In the genomic region with DNA sequence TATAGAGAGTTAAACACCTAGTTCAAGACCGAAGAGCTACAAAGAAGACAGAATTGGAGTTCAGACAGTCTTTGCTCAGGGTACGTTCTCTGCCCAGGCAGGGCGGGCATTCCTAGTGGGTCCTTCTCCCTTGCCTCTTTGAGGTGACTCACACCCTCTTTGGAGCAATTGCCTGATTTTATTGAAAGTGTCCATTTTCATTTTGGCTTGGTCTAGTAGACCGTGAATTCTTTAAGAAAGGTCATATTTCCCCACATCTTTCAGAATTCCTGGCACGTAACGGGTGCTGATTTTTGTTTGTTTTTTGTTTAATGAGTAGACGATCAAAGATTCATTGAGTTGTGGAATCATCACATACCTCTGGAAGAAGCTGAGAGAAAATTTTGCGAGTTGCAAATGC, we compare ENCODE assay signal across 18 cellular contexts.
DNase-seq lines count a peak whose midpoint lies in the region; ATAC-seq and TF ChIP-seq lines count a peak whose summit lies in the region.
"Had no signal": no experiment of that assay in that cellular context is flagged by ENCODE, and none has a peak within 500 bp of the region (broad histone marks: within the 10 kb centered on the region; RNA-seq: fewer than 3 reads in every experiment).

No MANE protein-coding gene starts in this region.

- TF ChIP-seq CTCF in MCF 10A (IDR thresholded peaks at IDR 0.05; ENCODE audit: unreplicated experiment) (no peak), breast epithelium (IDR thresholded peaks at IDR 0.05) (no peak), epithelial cell of proximal tubule (conservative IDR thresholded peaks at IDR 0.05; ENCODE audit: low read depth, low read length) (no peak)

- CTCF ChIA-PET in MCF 10A (lab: Yijun Ruan, JAX): no interaction called here

- H3K4me1 ChIP-seq in breast epithelium (no peaks in the 10 kb centered on the region), aorta (ENCODE audit: control insufficient read depth in 1 of 2, insufficient read depth in 2 of 2, low read length in 2 of 2) (no peaks in the 10 kb centered on the region)
- H3K4me1 ChIP-seq: BE2C had no signal

- H3K4me3 ChIP-seq in breast epithelium (no peak overlapping the region), epithelial cell of proximal tubule (ENCODE audit: low read depth, low read length) (no peak overlapping the region), aorta (ENCODE audit: low read length in 2 of 2) (no peak overlapping the region)

- intact Hi-C loops in MCF 10A (cut with micrococcal nuclease): no loop called here
- intact Hi-C loops in breast epithelium (cut with DNase I; ENCODE audit: low total_unique reads): loop anchor here (10.0 kb wide), 1 partner anchor 1366 kb away; no protein-coding TSS in a partner anchor
- intact Hi-C loops in aorta (cut with DNase I): no loop called here

- H3K27me3 ChIP-seq in breast epithelium (no peaks in the 10 kb centered on the region), aorta (ENCODE audit: control insufficient read depth in 1 of 2, insufficient read depth in 2 of 2, low read length in 1 of 2) (no peaks in the 10 kb centered on the region)
- H3K27me3 ChIP-seq: BE2C had no signal

- TF ChIP-seq POLR2A in breast epithelium (IDR thresholded peaks at IDR 0.05): no peak

- H3K27ac Mint-ChIP-seq in MCF 10A (ENCODE audit: low read depth, unreplicated experiment): no peak overlapping the region
- H3K27ac Mint-ChIP-seq: H9 had no signal

- peaks cover 4% of the 10 kb centered on the region for H3K4me1 Mint-ChIP-seq in MCF 10A (ENCODE audit: insufficient read depth, unreplicated experiment)
- H3K4me1 Mint-ChIP-seq: CD4-positive, alpha-beta memory T cell; H9 had no signal

- H3K4me3 Mint-ChIP-seq in MCF 10A (ENCODE audit: unreplicated experiment): no peak overlapping the region
- H3K4me3 Mint-ChIP-seq: CD4-positive, alpha-beta memory T cell; H9 had no signal

- POLR2A ChIA-PET in MCF 10A (lab: Yijun Ruan, JAX): no interaction called here

- ATAC-seq in HG03025 (IDR thresholded peaks at IDR 0.05; ENCODE audit: low FRiP score, unreplicated experiment): no peak
- no peak for ATAC-seq in aorta (ENCODE audit: low FRiP score)
- ATAC-seq: HepG2 had no signal

- H3K9me3 Mint-ChIP-seq in MCF 10A (ENCODE audit: unreplicated experiment): no peaks in the 10 kb centered on the region
- H3K9me3 Mint-ChIP-seq: CD4-positive, alpha-beta memory T cell had no signal

- no peaks in the 10 kb centered on the region for H3K36me3 Mint-ChIP-seq in MCF 10A (ENCODE audit: insufficient read depth, unreplicated experiment)
- H3K36me3 Mint-ChIP-seq: CD4-positive, alpha-beta memory T cell had no signal

- WGBS in aorta, 2 donors: 95 to 97% methylated on average over 8 of the region's 8 CpGs

- no peak overlapping the region for H3K27ac ChIP-seq in breast epithelium
- no peak overlapping the region for H3K27ac ChIP-seq in aorta (ENCODE audit: low read depth in 1 of 2, low read length in 2 of 2)
- H3K27ac ChIP-seq: C4-2B had no signal

- BruUV-seq in MCF 10A (replicated peaks; lab: Mats Ljungman, UMichigan): no TSS peak

- DNase-seq in MCF 10A (ENCODE audit: unreplicated experiment): peak; percentile 74
- no peak for DNase-seq in breast epithelium (ENCODE audit: low spot score in 2 of 2)
- peak; percentile 56 for DNase-seq in epithelial cell of proximal tubule (ENCODE audit: low read depth)
- peak; percentile 87 for DNase-seq in kidney glomerular epithelial cell (lab: John Stamatoyannopoulos, UW)
- DNase-seq in NCI-H1436 treated with DMSO at 0.1 percent for 48 hours (lab: John Stamatoyannopoulos, UW): no peak
- no peak for DNase-seq in aorta
- no peak for DNase-seq in NCI-H1694 (lab: John Stamatoyannopoulos, UW)
- DNase-seq: 8988T; BE2C; CD4-positive, alpha-beta memory T cell; DMS153; DMS79 treated with DMSO at 0.1 percent for 48 hours; EL; GOT3; H9 had no signal

- H3K27me3 Mint-ChIP-seq in MCF 10A (ENCODE audit: insufficient read depth, unreplicated experiment): no peaks in the 10 kb centered on the region

- H3K9me3 ChIP-seq in breast epithelium (no peaks in the 10 kb centered on the region), aorta (ENCODE audit: control insufficient read depth, low read length) (no peaks in the 10 kb centered on the region)
- H3K9me3 ChIP-seq: BE2C had no signal

- H3K36me3 ChIP-seq in breast epithelium: no peaks in the 10 kb centered on the region
- no peaks in the 10 kb centered on the region for H3K36me3 ChIP-seq in aorta (ENCODE audit: control insufficient read depth in 1 of 2, insufficient read depth in 2 of 2, low read length in 1 of 2)
- H3K36me3 ChIP-seq: BE2C had no signal

Comparison
In these comparisons a context has a peak if more than half of its experiments do, and no peak if none do; other contexts are left out.
1. DNase-seq: peak in MCF 10A (single experiment), epithelial cell of proximal tubule (single experiment) and kidney glomerular epithelial cell (single experiment); none in breast epithelium (0 of 2), NCI-H1436 treated with DMSO at 0.1 percent for 48 hours (single experiment), aorta (0 of 2) and NCI-H1694 (single experiment).